8 cellular contexts compared by ENCODE assay signal in the genomic region with DNA sequence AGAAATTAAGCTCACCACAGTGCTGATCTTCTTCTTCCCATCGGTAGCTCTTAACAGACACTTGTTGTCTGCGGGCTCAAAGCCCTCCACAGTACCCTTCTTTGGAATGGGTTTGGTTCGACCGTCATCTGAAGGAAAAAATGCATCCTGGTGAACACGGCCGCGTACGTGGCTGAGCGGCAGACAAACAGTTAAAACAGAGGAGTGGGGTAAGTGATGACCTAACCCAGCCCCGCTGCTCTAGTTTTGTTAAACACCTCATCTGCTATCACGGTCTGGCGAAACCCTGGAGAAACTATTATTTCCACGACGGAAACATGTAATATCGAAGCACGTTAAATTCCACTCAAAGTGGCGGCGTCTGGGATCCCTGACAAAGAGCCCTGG. TPM values are rescaled to one million over a fixed set of nuclear protein-coding genes. Genes with fewer than 3 reads are reported as not detected.
DNase-seq lines count a peak whose midpoint lies in the region; ATAC-seq and TF ChIP-seq lines count a peak whose summit lies in the region.

No MANE protein-coding gene starts in this region.

- POLR2A ChIA-PET in Caco-2 (lab: Charles Lee): interaction anchor here (0.5 to 1.1 kb wide), 2 partner anchors 9 to 531 kb away, joined by 3 read pairs; no protein-coding TSS in a partner anchor

- WGBS in ectodermal cell, 2 experiments: 2 to 3% methylated on average over 18 of the region's 18 CpGs

- no TSS peak for BruUV-seq in Caco-2 (replicated peaks; lab: Mats Ljungman, UMichigan)

- peak overlapping the region; percentile 97 for H3K27ac Mint-ChIP-seq in Caco-2 (ENCODE audit: unreplicated experiment)
- H3K27ac Mint-ChIP-seq in naive B cell: peak overlapping the region; percentile 98 to 99 (median 99)

- no peaks in the 10 kb centered on the region for H3K27me3 ChIP-seq in Caco-2 (replicated peaks; ENCODE audit: control insufficient read depth, insufficient read depth, low read length)
- H3K27me3 ChIP-seq in NT2/D1 (ENCODE audit: insufficient read depth, insufficient read length): no peaks in the 10 kb centered on the region
- no peaks in the 10 kb centered on the region for H3K27me3 ChIP-seq in ectodermal cell (ENCODE audit: control insufficient read depth, insufficient read depth, low read length, poor library complexity, severe bottlenecking)

- H3K9me3 Mint-ChIP-seq in Caco-2 (ENCODE audit: unreplicated experiment) (no peaks in the 10 kb centered on the region), naive B cell (no peaks in the 10 kb centered on the region)

- H3K4me3 ChIP-seq in Caco-2 (ENCODE audit: low read depth, low read length): peak overlapping the region; percentile 78
- peak overlapping the region; percentile 92 for H3K4me3 ChIP-seq in NT2/D1 (ENCODE audit: insufficient read length, low read depth)
- H3K4me3 ChIP-seq in ectodermal cell (ENCODE audit: insufficient read depth, low read depth, low read length): peak overlapping the region; percentile 81

- DNase-seq in Caco-2 (no peak), NT2/D1 (ENCODE audit: low read depth, low spot score) (no peak), naive B cell (no peak), Ammon's horn (ENCODE audit: low spot score) (no peak), DMS153 treated with DMSO at 0.1 percent for 48 hours (lab: John Stamatoyannopoulos, UW; ENCODE audit: unreplicated experiment) (no peak)

- H3K9ac ChIP-seq in NT2/D1 (ENCODE audit: insufficient read length, low read depth): peak overlapping the region; percentile 97

- H3K27me3 Mint-ChIP-seq in Caco-2 (ENCODE audit: insufficient read depth, unreplicated experiment) (no peaks in the 10 kb centered on the region), naive B cell (no peaks in the 10 kb centered on the region)

- CTCF ChIA-PET in Caco-2 (lab: Charles Lee): interaction anchor here (0.6 to 1.7 kb wide), 3 partner anchors 150 to 237 kb away, joined by 3 to 4 read pairs (median 4); partner anchors contain the start of gene PAK6

- peak overlapping the region; percentile 87 for H3K27ac ChIP-seq in ectodermal cell (ENCODE audit: insufficient read depth, low read depth, low read length, poor library complexity, severe bottlenecking)

- H3K36me3 Mint-ChIP-seq in Caco-2 (ENCODE audit: insufficient read depth, unreplicated experiment): peaks cover 60% of the 10 kb centered on the region
- peaks cover 8 to 17% of the 10 kb centered on the region in 2 donors for H3K36me3 Mint-ChIP-seq in naive B cell

- ATAC-seq in naive B cell (ENCODE audit: low read depth in 2 of 2) (no peak), HG03108 (IDR thresholded peaks at IDR 0.05; ENCODE audit: unreplicated experiment) (no peak), GM18868 (IDR thresholded peaks at IDR 0.05; ENCODE audit: unreplicated experiment) (no peak)

- TF ChIP-seq CTCF in Caco-2 (IDR thresholded peaks at IDR 0.05; ENCODE audit: insufficient read depth in 1 of 2, low read depth in 1 of 2, low read length in 1 of 2, severe bottlenecking in 1 of 2, unreplicated experiment in 1 of 2): no peak

- H3K4me3 Mint-ChIP-seq in Caco-2 (ENCODE audit: unreplicated experiment) (peak overlapping the region; percentile 98), naive B cell (peak overlapping the region; percentile 98 to 100 (median 99))

- intact Hi-C loops in Caco-2 (cut with micrococcal nuclease; ENCODE audit: unreplicated experiment): no loop called here

- H3K9me3 ChIP-seq in Caco-2: no peaks in the 10 kb centered on the region
- H3K9me3 ChIP-seq in NT2/D1 (ENCODE audit: insufficient read depth, low read length): no peaks in the 10 kb centered on the region
- no peaks in the 10 kb centered on the region for H3K9me3 ChIP-seq in ectodermal cell (ENCODE audit: control insufficient read depth, low read length)

- no peaks in the 10 kb centered on the region for H3K36me3 ChIP-seq in Caco-2 (ENCODE audit: control insufficient read depth, insufficient read depth, low read length)
- peaks cover 46% of the 10 kb centered on the region for H3K36me3 ChIP-seq in NT2/D1 (ENCODE audit: insufficient read depth, insufficient read length, low read length)
- H3K36me3 ChIP-seq in ectodermal cell (ENCODE audit: control insufficient read depth, insufficient read depth, low read length): peaks cover 26% of the 10 kb centered on the region

- H3K4me1 Mint-ChIP-seq in Caco-2 (ENCODE audit: low read depth, unreplicated experiment): peaks cover 8% of the 10 kb centered on the region
- peaks cover 23 to 35% (median 31%) of the 10 kb centered on the region in 3 donors for H3K4me1 Mint-ChIP-seq in naive B cell

- 0 out of 2 replicates have a peak, but pooled peaks cover 4% of the 10 kb centered on the region for H3K4me1 ChIP-seq in Caco-2
- H3K4me1 ChIP-seq in NT2/D1 (ENCODE audit: insufficient read depth, insufficient read length): no peaks in the 10 kb centered on the region
- peaks cover 10% of the 10 kb centered on the region for H3K4me1 ChIP-seq in ectodermal cell (ENCODE audit: control insufficient read depth, insufficient read depth, low read length)

RNA-seq across cellular contexts. Expression of gene SRP14, which starts 0.7 kb away (rescaled TPM):
- total RNA-seq in Caco-2 (2022): 220 and 223 TPM in 2 replicates
- polyA plus RNA-seq in ectodermal cell (2013, experiment 1 of 4): 525 TPM
- polyA plus RNA-seq in ectodermal cell (2013, experiment 2 of 4): 500 TPM
- polyA plus RNA-seq in ectodermal cell (2013, experiment 3 of 4): 575 TPM
- polyA plus RNA-seq in ectodermal cell (2013, experiment 4 of 4): 645 TPM
- polyA plus RNA-seq in naive B cell (ENCODE audit: low read depth in 6 of 6): 1,000 to 10,000 TPM in 1 of 6 donors, 100 to 1,000 TPM in 5; 640 to 1,092 (median 833) TPM
